13 cellular contexts compared by ENCODE assay signal in the genomic region with DNA sequence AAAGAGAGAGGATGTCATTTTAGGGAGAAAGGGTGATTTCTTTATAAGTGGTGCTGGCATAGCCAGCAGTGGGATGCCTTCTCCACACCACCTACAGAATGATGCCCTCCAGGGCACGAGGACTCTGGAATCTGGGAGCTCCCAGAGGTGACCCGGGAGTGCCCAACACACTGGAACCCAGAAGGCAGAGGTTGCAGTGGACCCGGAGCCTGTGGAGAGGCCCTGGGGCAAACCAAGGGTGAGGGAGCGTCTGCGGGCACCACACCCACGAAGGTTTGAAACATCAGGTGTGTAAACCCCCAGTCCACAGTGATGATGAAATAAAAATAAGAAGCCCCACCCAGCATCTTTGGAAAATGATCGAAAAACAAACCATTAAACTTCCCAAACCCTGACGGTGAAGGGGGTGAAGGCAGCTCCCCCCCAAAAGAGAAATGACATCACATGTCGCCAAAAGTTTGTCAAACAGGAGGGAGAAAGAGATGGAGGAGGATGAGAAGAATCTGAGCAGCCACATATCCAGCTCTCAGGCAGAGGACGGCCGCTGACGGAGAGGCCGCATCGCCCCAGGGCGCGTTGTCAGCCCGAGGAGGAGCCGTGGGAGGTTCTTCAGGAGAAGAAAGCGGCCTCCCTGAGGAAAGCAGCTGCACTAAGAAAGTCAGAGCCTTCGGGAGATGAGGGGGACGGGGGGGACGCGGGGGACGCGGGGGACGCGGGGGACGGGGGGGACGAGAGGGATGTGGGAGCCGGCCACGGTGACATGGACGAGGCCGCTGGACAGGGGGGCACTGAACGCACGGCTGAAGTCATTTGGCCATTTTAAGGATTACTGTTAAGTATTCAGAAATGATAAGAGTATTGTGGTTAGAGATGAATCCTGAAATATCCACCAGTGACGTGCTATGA. TPM values are rescaled to one million over a fixed set of nuclear protein-coding genes. Genes with fewer than 3 reads are reported as not detected.
DNase-seq lines count a peak whose midpoint lies in the region; ATAC-seq, FAIRE-seq and TF ChIP-seq lines count a peak whose summit lies in the region.
"Had no signal": no experiment of that assay in that cellular context is flagged by ENCODE, and none has a peak within 500 bp of the region (broad histone marks: within the 10 kb centered on the region; RNA-seq: fewer than 3 reads in every experiment).

No MANE protein-coding gene starts in this region.

- ATAC-seq in GM21515 (IDR thresholded peaks at IDR 0.05; ENCODE audit: unreplicated experiment) (no peak), GM18498 (IDR thresholded peaks at IDR 0.05; ENCODE audit: unreplicated experiment) (no peak), HG03280 (IDR thresholded peaks at IDR 0.05; ENCODE audit: unreplicated experiment) (no peak)
- ATAC-seq: Right ventricle myocardium inferior had no signal

- FAIRE-seq in GM12892 (lab: Jason Lieb, UNC), result no peak

- peak; percentile 67 for DNase-seq in BE2C
- DNase-seq in GM12892 (ENCODE audit: insufficient read length), result peak; percentile 66
- DNase-seq in SK-N-DZ (ENCODE audit: low spot score), result peak; percentile 52
- DNase-seq in iPS-NIHi11 (ENCODE audit: low spot score), result peak; percentile 90
- no peak for DNase-seq in HUDEP-2 (lab: John Stamatoyannopoulos, UW; ENCODE audit: unreplicated experiment in 76 of 76)
- DNase-seq: cortex of kidney, DND-41, stomach had no signal

- H3K9me3 ChIP-seq in BE2C, result no peaks in the 10 kb centered on the region
- H3K9me3 ChIP-seq: stomach had no signal

- H3K36me3 ChIP-seq in BE2C, result no peaks in the 10 kb centered on the region

- no peak overlapping the region for H3K4me3 ChIP-seq in BE2C (ENCODE audit: low read depth, low read length)
- H3K4me3 ChIP-seq: hepatocyte, stomach had no signal

- no peaks in the 10 kb centered on the region for H3K4me1 ChIP-seq in BE2C

- no peak for TF ChIP-seq CTCF in BE2C (IDR thresholded peaks at IDR 0.05; ENCODE audit: low read depth, low read length)

- no peaks in the 10 kb centered on the region for H3K27me3 ChIP-seq in BE2C
- H3K27me3 ChIP-seq: hepatocyte, stomach had no signal

- no peak for TF ChIP-seq POLR2A in GM12892 (IDR thresholded peaks at IDR 0.05; ENCODE audit: low read depth, low read length)

RNA-seq across cellular contexts. Expression of a gene that starts 43.1 kb away (rescaled TPM):
- 457 TPM for polyA plus RNA-seq in BE2C (2012; ENCODE audit: insufficient read depth, insufficient read length, low read depth)
- 16.7 TPM for polyA plus RNA-seq in GM12892 (2012; ENCODE audit: missing spikeins)
- polyA plus RNA-seq in SK-N-DZ (2014; cell fraction: cytosol; rRNA removed), result 70.9 and 72.1 TPM in 2 replicates
- polyA plus RNA-seq in SK-N-DZ (2014; cell fraction: nucleus; rRNA removed), result 252 and 303 TPM in 2 replicates

RNA-seq across cellular contexts. Expression of a gene that starts 47.9 kb away (rescaled TPM):
- 1.9 TPM for polyA plus RNA-seq in BE2C (2012; ENCODE audit: insufficient read depth, insufficient read length, low read depth)
- 1.1 TPM for polyA plus RNA-seq in GM12892 (2012; ENCODE audit: missing spikeins)
- polyA plus RNA-seq in SK-N-DZ (2014; cell fraction: cytosol; rRNA removed), result 0.49 and 1.2 TPM in 2 replicates
- polyA plus RNA-seq in SK-N-DZ (2014; cell fraction: nucleus; rRNA removed), result 9.1 and 11.6 TPM in 2 replicates

RNA-seq across cellular contexts. Expression of a gene that starts 49.4 kb away (rescaled TPM):
- polyA plus RNA-seq in BE2C (2012; ENCODE audit: insufficient read depth, insufficient read length, low read depth), result 289 TPM
- polyA plus RNA-seq in GM12892 (2012; ENCODE audit: missing spikeins), result 15.5 TPM
- 28.9 and 35.2 TPM in 2 replicates for polyA plus RNA-seq in SK-N-DZ (2014; cell fraction: cytosol; rRNA removed)
- polyA plus RNA-seq in SK-N-DZ (2014; cell fraction: nucleus; rRNA removed), result 25.8 and 41.2 TPM in 2 replicates

Comparison
In these comparisons a context has a peak if more than half of its experiments do, and no peak if none do; other contexts are left out.
1. DNase-seq: peak in BE2C (single experiment), GM12892 (single experiment), SK-N-DZ (single experiment) and iPS-NIHi11 (single experiment); none in HUDEP-2 (0 of 76).